ENCODE assay signal across 1 cellular context in the genomic region with DNA sequence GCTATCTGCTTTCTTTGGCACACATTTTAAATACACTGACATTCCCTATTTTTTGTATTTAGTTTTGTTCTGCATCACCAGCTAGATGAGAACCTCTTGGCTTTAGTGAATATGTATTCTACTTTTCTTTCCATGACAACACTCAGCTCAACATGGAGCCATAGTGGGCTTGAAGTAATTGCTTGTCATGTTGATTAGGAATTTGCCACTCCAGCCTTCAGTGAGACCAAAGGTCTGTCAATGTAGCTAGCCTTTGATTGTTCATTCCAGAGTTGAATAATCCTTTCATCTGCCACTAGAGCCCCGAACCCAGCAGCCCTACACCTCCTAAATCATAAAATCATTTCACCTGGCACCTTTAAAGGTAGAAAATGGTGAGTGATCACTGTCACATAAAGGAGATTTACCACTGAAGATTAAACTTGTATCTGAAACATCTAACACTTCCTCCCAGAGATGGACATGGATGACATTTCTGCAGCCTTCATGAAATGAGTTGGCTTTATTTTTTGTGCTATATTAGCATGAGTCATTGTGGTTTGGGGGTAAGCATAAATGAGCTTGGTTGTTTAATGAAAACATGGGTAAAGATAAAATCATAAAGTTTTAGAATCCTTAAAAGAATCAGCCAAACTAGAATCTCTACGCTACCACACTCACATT.
A peak's percentile ranks its signal among the peaks of the same experiment; 100 is the strongest.
TF ChIP-seq lines count a peak whose summit lies in the region.

No MANE protein-coding gene starts in this region.

TF ChIP-seq in HEK293, 187 proteins besides CTCF, POLR2A, EP300 and RAD21 (continued from another document):
- TF ChIP-seq, protein P1, sequence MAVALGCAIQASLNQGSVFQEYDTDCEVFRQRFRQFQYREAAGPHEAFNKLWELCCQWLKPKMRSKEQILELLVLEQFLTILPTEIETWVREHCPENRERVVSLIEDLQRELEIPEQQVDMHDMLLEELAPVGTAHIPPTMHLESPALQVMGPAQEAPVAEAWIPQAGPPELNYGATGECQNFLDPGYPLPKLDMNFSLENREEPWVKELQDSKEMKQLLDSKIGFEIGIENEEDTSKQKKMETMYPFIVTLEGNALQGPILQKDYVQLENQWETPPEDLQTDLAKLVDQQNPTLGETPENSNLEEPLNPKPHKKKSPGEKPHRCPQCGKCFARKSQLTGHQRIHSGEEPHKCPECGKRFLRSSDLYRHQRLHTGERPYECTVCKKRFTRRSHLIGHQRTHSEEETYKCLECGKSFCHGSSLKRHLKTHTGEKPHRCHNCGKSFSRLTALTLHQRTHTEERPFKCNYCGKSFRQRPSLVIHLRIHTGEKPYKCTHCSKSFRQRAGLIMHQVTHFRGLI (tag by site-specific recombination; IDR thresholded peaks at IDR 0.05): 0 out of 2 replicates have a peak, but pooled peaks have one; percentile 8
TF ChIP-seq in HEK293: peak in this region for 3.
